12 cellular contexts compared by ENCODE assay signal in the genomic region with DNA sequence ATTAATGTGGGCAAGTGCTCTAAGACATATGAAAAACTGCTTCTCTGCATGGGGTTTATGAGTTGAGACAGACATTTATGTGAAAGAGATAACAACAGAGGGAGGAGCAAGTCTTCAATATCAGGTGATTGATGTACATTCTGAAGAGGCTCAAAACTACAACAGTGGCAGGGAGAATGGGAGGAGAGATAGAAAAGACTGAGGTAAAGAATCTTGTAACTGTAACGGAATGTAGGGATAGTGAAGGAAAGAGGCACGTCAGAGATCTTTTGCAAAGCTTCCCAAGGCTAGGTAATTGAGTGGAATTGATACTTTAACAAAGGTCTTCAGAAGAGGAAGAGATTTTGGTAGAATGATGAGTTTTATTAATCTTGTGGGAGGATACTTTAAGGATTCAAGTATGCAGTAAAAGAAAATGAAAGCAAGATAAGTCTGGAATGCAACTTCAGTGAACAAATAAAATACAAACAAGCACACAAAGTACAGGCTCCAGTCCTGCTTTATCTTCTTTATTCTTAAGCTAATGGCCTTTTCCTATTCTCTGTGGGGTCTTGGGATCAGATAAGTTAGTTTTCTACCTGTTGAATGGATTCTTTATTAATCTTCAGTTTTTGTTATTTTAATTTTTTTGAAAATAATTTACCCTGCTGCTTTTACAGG. TPM values are rescaled to one million over a fixed set of nuclear protein-coding genes. Genes with fewer than 3 reads are reported as not detected.
DNase-seq lines count a peak whose midpoint lies in the region; ATAC-seq and TF ChIP-seq lines count a peak whose summit lies in the region.
"Had no signal": no experiment of that assay in that cellular context is flagged by ENCODE, and none has a peak within 500 bp of the region (broad histone marks: within the 10 kb centered on the region; RNA-seq: fewer than 3 reads in every experiment).

No MANE protein-coding gene starts in this region.

- no peak overlapping the region for H3K18ac ChIP-seq in H9 (ENCODE audit: insufficient read length, low read depth, low read length)
- no peak overlapping the region for H3K18ac ChIP-seq in mesenchymal stem cell (ENCODE audit: low read depth in 1 of 2, low read length in 2 of 2)

- H4K91ac ChIP-seq in H9 (ENCODE audit: insufficient read length, low read depth, low read length): no peak overlapping the region
- no peak overlapping the region for H4K91ac ChIP-seq in mesenchymal stem cell (ENCODE audit: low read length)

- DNase-seq in AG10803 (ENCODE audit: low read depth): no peak
- no peak for DNase-seq in H9
- peak; percentile 43 for DNase-seq in mesenchymal stem cell
- DNase-seq in NCI-H82 treated with DMSO at 0.1 percent for 48 hours (lab: John Stamatoyannopoulos, UW; ENCODE audit: unreplicated experiment): no peak
- no peak for DNase-seq in inferior parietal cortex (ENCODE audit: extremely low spot score)
- DNase-seq in MG63: no peak
- DNase-seq: DND-41, Karpas-422, NCI-H774, posterior cingulate gyrus had no signal

- H3K27me3 Mint-ChIP-seq in H9 (ENCODE audit: low read depth) (no peaks in the 10 kb centered on the region), brain (no peaks in the 10 kb centered on the region)

- H3K27ac Mint-ChIP-seq in H9 (peak overlapping the region; percentile 53 to 95 (median 89); a peak in 6 of 7 replicates), brain (peak overlapping the region in 4 of 5 experiments; percentile 2 to 37 (median 8))

- H3T11ph ChIP-seq in H9 (ENCODE audit: low read length): no peak overlapping the region

- H2BK5ac ChIP-seq in H9 (ENCODE audit: insufficient read length, low read length) (no peak overlapping the region), mesenchymal stem cell (ENCODE audit: low read depth, low read length, poor library complexity, severe bottlenecking) (no peak overlapping the region)

- TF ChIP-seq CTCF in AG10803 (conservative IDR thresholded peaks at IDR 0.05; ENCODE audit: low read length) (no peak), H9 (conservative IDR thresholded peaks at IDR 0.05) (no peak), brain (conservative IDR thresholded peaks at IDR 0.05) (no peak)

- H4K5ac ChIP-seq in H9 (ENCODE audit: insufficient read length, low read depth, low read length): no peak overlapping the region

- ATAC-seq in GM21526 (IDR thresholded peaks at IDR 0.05; ENCODE audit: low FRiP score, unreplicated experiment): no peak

- no peak overlapping the region for H3K56ac ChIP-seq in H9 (ENCODE audit: insufficient read length, low read depth, low read length)

- H3K27ac ChIP-seq in H9 (ENCODE audit: insufficient read length, low read depth, low read length) (no peak overlapping the region), mesenchymal stem cell (ENCODE audit: low read length, poor library complexity, severe bottlenecking) (no peak overlapping the region)

- peaks cover 0 to 27% of the 10 kb centered on the region in 2 experiments for H3K36me3 ChIP-seq in mesenchymal stem cell (ENCODE audit: control insufficient read depth in 1 of 2, insufficient read depth in 2 of 2, low read depth in 1 of 2, low read length in 2 of 2)
- H3K36me3 ChIP-seq in MG63: peaks cover 30% of the 10 kb centered on the region

- H4K8ac ChIP-seq in H9 (replicated peaks; ENCODE audit: insufficient read length, low read depth, low read length) (no peak overlapping the region), mesenchymal stem cell (ENCODE audit: low read length) (no peak overlapping the region)

- H3K4me1 Mint-ChIP-seq in H9: peaks cover 59 to 65% of the 10 kb centered on the region in 2 experiments
- H3K4me1 Mint-ChIP-seq in brain: peaks cover 70% of the 10 kb centered on the region

- no peaks in the 10 kb centered on the region; a peak in 1 of 5 replicates for H3K9me3 Mint-ChIP-seq in H9
- H3K9me3 Mint-ChIP-seq in brain: peaks cover 0 to 5% (median 0%) of the 10 kb centered on the region in 5 experiments

- H2AFZ ChIP-seq in H9 (ENCODE audit: low read length): no peak overlapping the region
- H2AFZ ChIP-seq in mesenchymal stem cell (ENCODE audit: low read depth, low read length): no peak overlapping the region

- peaks cover 30% of the 10 kb centered on the region; the same call in 1 of the 2 replicates for H3K79me2 ChIP-seq in H9 (ENCODE audit: insufficient read depth, low read length)

- H2BK15ac ChIP-seq in H9 (ENCODE audit: low read depth, low read length) (no peak overlapping the region), mesenchymal stem cell (ENCODE audit: low read depth, poor library complexity, severe bottlenecking) (no peak overlapping the region)

- H3K36me3 Mint-ChIP-seq in H9 (ENCODE audit: insufficient read depth in 1 of 3, low read depth in 3 of 3): peaks cover 5 to 33% (median 17%) of the 10 kb centered on the region in 3 experiments
- H3K36me3 Mint-ChIP-seq in brain: peaks cover 45% of the 10 kb centered on the region

- no peak overlapping the region for H3K9ac ChIP-seq in H9 (ENCODE audit: extremely low read depth, insufficient read length, low read length)
- H3K9ac ChIP-seq in mesenchymal stem cell (ENCODE audit: low read length): peak overlapping the region; percentile 51

- H3K4me1 ChIP-seq in H9 (ENCODE audit: insufficient read depth, low read length) (no peaks in the 10 kb centered on the region; the same call in 1 of the 2 replicates), mesenchymal stem cell (ENCODE audit: control insufficient read depth, insufficient read depth, low read depth, low read length) (peaks cover 4% of the 10 kb centered on the region)

- H2AK5ac ChIP-seq in H9 (ENCODE audit: insufficient read length, low read length) (no peak overlapping the region), mesenchymal stem cell (ENCODE audit: low read length, severe bottlenecking) (no peak overlapping the region)

- H3K14ac ChIP-seq in H9 (ENCODE audit: insufficient read depth, low read length): no peak overlapping the region
- H3K14ac ChIP-seq in mesenchymal stem cell (ENCODE audit: low read length in 2 of 2): no peak overlapping the region

- H3K79me1 ChIP-seq in H9 (ENCODE audit: insufficient read depth, low read depth, low read length, poor library complexity, severe bottlenecking) (peaks cover 6% of the 10 kb centered on the region), mesenchymal stem cell (replicated peaks; ENCODE audit: low read length, poor library complexity, severe bottlenecking) (peaks cover 5% of the 10 kb centered on the region)

- no CpG with 5 or more reads among the region's 2 CpGs for WGBS in H9 (ENCODE audit: extremely low coverage, insufficient read length, low lambda C conversion rate)
- WGBS in mesenchymal stem cell: 39% methylated on average over 2 of the region's 2 CpGs

- H4K20me1 ChIP-seq in H9 (ENCODE audit: control insufficient read depth, insufficient read depth, insufficient read length): no peaks in the 10 kb centered on the region

- H3K9me3 ChIP-seq in H9 (ENCODE audit: control insufficient read depth, low read depth, low read length): no peaks in the 10 kb centered on the region
- no peaks in the 10 kb centered on the region for H3K9me3 ChIP-seq in mesenchymal stem cell (ENCODE audit: control insufficient read depth, low read length)
- H3K9me3 ChIP-seq in MG63: no peaks in the 10 kb centered on the region

- H3K4me2 ChIP-seq in H9 (ENCODE audit: insufficient read depth, insufficient read length, low read length): no peak overlapping the region
- no peak overlapping the region for H3K4me2 ChIP-seq in mesenchymal stem cell (ENCODE audit: low read length, poor library complexity, severe bottlenecking)

- H2BK120ac ChIP-seq in H9 (ENCODE audit: low read depth, low read length, poor library complexity, severe bottlenecking) (no peak overlapping the region), mesenchymal stem cell (ENCODE audit: low read depth, low read length) (no peak overlapping the region)

- peak overlapping the region; percentile 23; the same call in 1 of the 2 replicates for H3K4me3 ChIP-seq in AG10803 (ENCODE audit: low read length)
- H3K4me3 ChIP-seq in mesenchymal stem cell (ENCODE audit: insufficient read depth in 1 of 2, low read depth in 1 of 2, low read length in 2 of 2): peak overlapping the region in 1 of 2 experiments; percentile 61
- no peak overlapping the region for H3K4me3 ChIP-seq in MG63

- no peak overlapping the region for H2BK12ac ChIP-seq in H9 (ENCODE audit: insufficient read length, low read depth, low read length)
- H2BK12ac ChIP-seq in mesenchymal stem cell (ENCODE audit: low read length in 2 of 2): no peak overlapping the region

- H3K27me3 ChIP-seq in H9 (ENCODE audit: insufficient read depth, low read length) (no peaks in the 10 kb centered on the region), mesenchymal stem cell (ENCODE audit: control insufficient read depth in 1 of 2, insufficient read depth in 1 of 2, low read length in 2 of 2) (no peaks in the 10 kb centered on the region), MG63 (no peaks in the 10 kb centered on the region)

- H3K4me3 Mint-ChIP-seq in H9 (peak overlapping the region in 1 of 2 experiments; percentile 1; a peak in 1 of 5 replicates), brain (peak overlapping the region in 4 of 5 experiments; percentile 6 to 64 (median 50))

- no peaks in the 10 kb centered on the region for H3K23me2 ChIP-seq in H9 (ENCODE audit: insufficient read length, low read depth, low read length, poor library complexity, severe bottlenecking)

- H3K4ac ChIP-seq in H9 (ENCODE audit: low read depth, low read length): no peak overlapping the region
- no peak overlapping the region for H3K4ac ChIP-seq in mesenchymal stem cell (ENCODE audit: low read depth in 1 of 2, low read length in 2 of 2)

- no peak overlapping the region for H2BK20ac ChIP-seq in H9 (ENCODE audit: low read depth, low read length, poor library complexity, severe bottlenecking)

- H3K23ac ChIP-seq in H9 (ENCODE audit: insufficient read length, low read depth, low read length): no peak overlapping the region
- H3K23ac ChIP-seq in mesenchymal stem cell (ENCODE audit: low read length in 2 of 2): no peak overlapping the region

RNA-seq across cellular contexts. Expression of gene SMAD4, which starts 15.0 kb away (rescaled TPM):
- 172 and 179 TPM in 2 replicates for total RNA-seq in H9 (2021)
- polyA plus RNA-seq in brain (ENCODE audit: insufficient read depth, low read depth, low replicate concordance): 67.6 TPM
- 42.1 TPM for polyA plus RNA-seq in mesenchymal stem cell (2013, experiment 1 of 2)
- 43.5 TPM for polyA plus RNA-seq in mesenchymal stem cell (2013, experiment 2 of 2)
- total RNA-seq in MG63 (2014; rRNA removed; shearing (Covaris generic); ENCODE audit: low replicate concordance): 58.6 and 106 TPM in 2 replicates
